ENCODE assay signal across 8 cellular contexts in genomic region chr4:121823505-121824170, GRCh38. TPM values are rescaled to one million over a fixed set of nuclear protein-coding genes. Genes with fewer than 3 reads are reported as not detected.
DNase-seq lines count a peak whose midpoint lies in the region; ATAC-seq and TF ChIP-seq lines count a peak whose summit lies in the region.

Gene CCNA2 (minus strand): TSS chr4:121823883. CDS start chr4:121823628, 255 bp downstream.

- 1 to 2% methylated on average over 56 to 63 of the region's 63 CpGs for WGBS in GM23248 (ENCODE audit: low coverage in 1 of 2, low lambda C conversion rate in 2 of 2, missing lambda C conversion rate in 2 of 2), 2 experiments

- H3K27me3 Mint-ChIP-seq in activated T-helper 1 cell treated with anti-CD3 and anti-CD28 coated beads, Interleukin-12 subunit alpha, Interleukin-12 subunit beta, Interleukin-2, Interleukin-4 antibody, amounts not matched to agents 30 ng/mL and 10 ng/mL and 1 ng/mL, durations not matched to agents 14 hours and 24 hours and 36 hours (ENCODE audit: insufficient read depth) = no peaks in the 10 kb centered on the region
- H3K27me3 Mint-ChIP-seq in naive B cell = no peaks in the 10 kb centered on the region
- H3K27me3 Mint-ChIP-seq in stimulated activated memory B cell treated with anti-CD40 and anti-IgM and Interleukin-4, amounts not matched to agents 10 μg/mL and 1 μg/mL and 100 μg/mL, for 72 hours = no peaks in the 10 kb centered on the region

- DNase-seq in DND-41 = peak; percentile 98
- peak; percentile 99 for DNase-seq in GM23248
- peak; percentile 97 to 98 for DNase-seq in Kasumi-1 (lab: John Stamatoyannopoulos, UW)
- peak; percentile 96 for DNase-seq in RPMI7951 (ENCODE audit: low read depth)
- peak; percentile 95 for DNase-seq in activated T-helper 1 cell treated with anti-CD3 and anti-CD28 coated beads, Interleukin-12 subunit alpha, Interleukin-12 subunit beta, Interleukin-2, Interleukin-4 antibody, amounts not matched to agents 30 ng/mL and 10 ng/mL and 1 ng/mL, durations not matched to agents 14 hours and 24 hours and 36 hours (ENCODE audit: low spot score)
- DNase-seq in fibroblast of gingiva (ENCODE audit: low read depth) = peak; percentile 96
- peak; percentile 90 for DNase-seq in naive B cell

- peak within 1 kb of the TSS; percentile 91 for H3K27ac Mint-ChIP-seq in activated T-helper 1 cell treated with anti-CD3 and anti-CD28 coated beads, Interleukin-12 subunit alpha, Interleukin-12 subunit beta, Interleukin-2, Interleukin-4 antibody, amounts not matched to agents 30 ng/mL and 10 ng/mL and 1 ng/mL, durations not matched to agents 14 hours and 24 hours and 36 hours
- peak within 1 kb of the TSS; percentile 78 to 98 (median 93) for H3K27ac Mint-ChIP-seq in naive B cell
- peak within 1 kb of the TSS; percentile 55 for H3K27ac Mint-ChIP-seq in stimulated activated memory B cell treated with anti-CD40 and anti-IgM and Interleukin-4, amounts not matched to agents 10 μg/mL and 1 μg/mL and 100 μg/mL, for 72 hours

- intact Hi-C loops in activated T-helper 1 cell treated with anti-CD3 and anti-CD28 coated beads, Interleukin-12 subunit alpha, Interleukin-12 subunit beta, Interleukin-2, Interleukin-4 antibody, amounts not matched to agents 30 ng/mL and 10 ng/mL and 1 ng/mL, durations not matched to agents 14 hours and 24 hours and 36 hours (cut with micrococcal nuclease) = loop anchor here (1.0 to 5.0 kb wide), 6 partner anchors 47 to 1099 kb away; partner anchors contain the start of genes ANXA5, BBS12, BBS7 and BLTP1

- H3K4me3 ChIP-seq in DND-41 (ENCODE audit: low read depth in 1 of 2, low read length in 2 of 2) (peak within 1 kb of the TSS; percentile 87 to 89), GM23248 (peak within 1 kb of the TSS; percentile 80)

- peak within 1 kb of the TSS; percentile 98 for H3K9ac ChIP-seq in DND-41 (ENCODE audit: low read depth, low read length)
- peak within 1 kb of the TSS; percentile 81 for H3K9ac ChIP-seq in GM23248

- in situ Hi-C loops in GM23248 (cut with MboI) = no loop called here

- H3K4me3 Mint-ChIP-seq in activated T-helper 1 cell treated with anti-CD3 and anti-CD28 coated beads, Interleukin-12 subunit alpha, Interleukin-12 subunit beta, Interleukin-2, Interleukin-4 antibody, amounts not matched to agents 30 ng/mL and 10 ng/mL and 1 ng/mL, durations not matched to agents 14 hours and 24 hours and 36 hours = peak within 1 kb of the TSS; percentile 94
- H3K4me3 Mint-ChIP-seq in naive B cell = peak within 1 kb of the TSS; percentile 83 to 100 (median 94)
- peak within 1 kb of the TSS; percentile 79 for H3K4me3 Mint-ChIP-seq in stimulated activated memory B cell treated with anti-CD40 and anti-IgM and Interleukin-4, amounts not matched to agents 10 μg/mL and 1 μg/mL and 100 μg/mL, for 72 hours

- no peaks in the 10 kb centered on the region for H3K9me2 ChIP-seq in GM23248 (ENCODE audit: insufficient read depth)

- H3K79me2 ChIP-seq in DND-41 (ENCODE audit: insufficient read depth, low read length) (peaks cover 50% of the 10 kb centered on the region), GM23248 (ENCODE audit: insufficient read depth) (peaks cover 44% of the 10 kb centered on the region)

- H3F3A ChIP-seq in GM23248 (ENCODE audit: insufficient read depth) = peaks cover 25% of the 10 kb centered on the region

- H3K4me1 Mint-ChIP-seq in activated T-helper 1 cell treated with anti-CD3 and anti-CD28 coated beads, Interleukin-12 subunit alpha, Interleukin-12 subunit beta, Interleukin-2, Interleukin-4 antibody, amounts not matched to agents 30 ng/mL and 10 ng/mL and 1 ng/mL, durations not matched to agents 14 hours and 24 hours and 36 hours (ENCODE audit: low read depth) = peaks cover 45% of the 10 kb centered on the region
- H3K4me1 Mint-ChIP-seq in naive B cell = peaks cover 13 to 18% (median 13%) of the 10 kb centered on the region in 3 donors
- peaks cover 13% of the 10 kb centered on the region for H3K4me1 Mint-ChIP-seq in stimulated activated memory B cell treated with anti-CD40 and anti-IgM and Interleukin-4, amounts not matched to agents 10 μg/mL and 1 μg/mL and 100 μg/mL, for 72 hours

- TF ChIP-seq CTCF in DND-41 (IDR thresholded peaks at IDR 0.05; ENCODE audit: borderline replicate concordance, extremely low read depth, low read length, poor library complexity, severe bottlenecking) = no peak

- H3K36me3 ChIP-seq in DND-41 (ENCODE audit: insufficient read depth, low read length) = peaks cover 53% of the 10 kb centered on the region
- H3K36me3 ChIP-seq in GM23248 (ENCODE audit: low read depth) = peaks cover 25% of the 10 kb centered on the region; the same call in 1 of the 2 replicates

- H4K20me1 ChIP-seq in DND-41 (ENCODE audit: insufficient read depth, low read length) (peaks cover 19% of the 10 kb centered on the region; the same call in 1 of the 2 replicates), GM23248 (ENCODE audit: insufficient read depth) (no peaks in the 10 kb centered on the region)

- H3K4me1 ChIP-seq in DND-41 (ENCODE audit: insufficient read depth, low read length) (peaks cover 44% of the 10 kb centered on the region), GM23248 (ENCODE audit: insufficient read depth) (peaks cover 52% of the 10 kb centered on the region)

- H3K27ac ChIP-seq in DND-41 (ENCODE audit: low read length) = peak within 1 kb of the TSS; percentile 94
- peak within 1 kb of the TSS; percentile 74 for H3K27ac ChIP-seq in GM23248

- peak; percentile 84 for ATAC-seq in DND-41 (ENCODE audit: insufficient read depth, low read depth)
- ATAC-seq in naive B cell (ENCODE audit: low read depth in 2 of 2) = peak; percentile 98
- peak; percentile 98 for ATAC-seq in stimulated activated memory B cell treated with anti-CD40 and anti-IgM and Interleukin-4, amounts not matched to agents 10 μg/mL and 1 μg/mL and 100 μg/mL, for 72 hours

- H3K9me3 Mint-ChIP-seq in activated T-helper 1 cell treated with anti-CD3 and anti-CD28 coated beads, Interleukin-12 subunit alpha, Interleukin-12 subunit beta, Interleukin-2, Interleukin-4 antibody, amounts not matched to agents 30 ng/mL and 10 ng/mL and 1 ng/mL, durations not matched to agents 14 hours and 24 hours and 36 hours = no peaks in the 10 kb centered on the region
- H3K9me3 Mint-ChIP-seq in naive B cell = no peaks in the 10 kb centered on the region
- no peaks in the 10 kb centered on the region for H3K9me3 Mint-ChIP-seq in stimulated activated memory B cell treated with anti-CD40 and anti-IgM and Interleukin-4, amounts not matched to agents 10 μg/mL and 1 μg/mL and 100 μg/mL, for 72 hours

- H3K4me2 ChIP-seq in DND-41 (ENCODE audit: insufficient read depth, low read length) (peak within 1 kb of the TSS; percentile 85), GM23248 (ENCODE audit: unreplicated experiment) (peak within 1 kb of the TSS; percentile 97)

- peak within 1 kb of the TSS; percentile 93 for H2AFZ ChIP-seq in DND-41 (ENCODE audit: low read depth, low read length)
- H2AFZ ChIP-seq in GM23248 = peak within 1 kb of the TSS; percentile 93

- H3K9me3 ChIP-seq in DND-41 (ENCODE audit: insufficient read depth, low read length, severe bottlenecking) = no peaks in the 10 kb centered on the region
- H3K9me3 ChIP-seq in GM23248 (ENCODE audit: low read depth) = no peaks in the 10 kb centered on the region

- H3K36me3 Mint-ChIP-seq in activated T-helper 1 cell treated with anti-CD3 and anti-CD28 coated beads, Interleukin-12 subunit alpha, Interleukin-12 subunit beta, Interleukin-2, Interleukin-4 antibody, amounts not matched to agents 30 ng/mL and 10 ng/mL and 1 ng/mL, durations not matched to agents 14 hours and 24 hours and 36 hours (ENCODE audit: low read depth) = peaks cover 28% of the 10 kb centered on the region
- no peaks in the 10 kb centered on the region for H3K36me3 Mint-ChIP-seq in naive B cell
- no peaks in the 10 kb centered on the region for H3K36me3 Mint-ChIP-seq in stimulated activated memory B cell treated with anti-CD40 and anti-IgM and Interleukin-4, amounts not matched to agents 10 μg/mL and 1 μg/mL and 100 μg/mL, for 72 hours

- H3K27me3 ChIP-seq in DND-41 (ENCODE audit: insufficient read depth, low read length, poor library complexity) (no peaks in the 10 kb centered on the region), GM23248 (replicated peaks; ENCODE audit: insufficient read depth) (no peaks in the 10 kb centered on the region)

RNA-seq across cellular contexts. Expression of gene CCNA2, which starts in this region (rescaled TPM):
- total RNA-seq in GM23248 (2014; rRNA removed; shearing (Covaris generic)) = 45.3 and 47.7 TPM in 2 replicates
- 33.1 and 33.7 TPM in 2 replicates for polyA plus RNA-seq in GM23248 (2016; fragmentation: Nextera tagmentation; extraction: Ambion mirVana)
- total RNA-seq in RPMI7951 (2014; rRNA removed; shearing (Covaris generic)) = 187 and 194 TPM in 2 replicates
- total RNA-seq in activated T-helper 1 cell treated with anti-CD3 and anti-CD28 coated beads, Interleukin-12 subunit alpha, Interleukin-12 subunit beta, Interleukin-2, Interleukin-4 antibody, amounts not matched to agents 30 ng/mL and 10 ng/mL and 1 ng/mL, durations not matched to agents 14 hours and 24 hours and 36 hours = 59.9 and 64.3 TPM in 2 replicates
- polyA plus RNA-seq in naive B cell (ENCODE audit: low read depth in 6 of 6) = under 1 TPM in 3 of 6 donors, not detected in 3; 0.08 to 0.31 (median 0.13) TPM

Comparison
In these comparisons a context has a peak if more than half of its experiments do, and no peak if none do; other contexts are left out.
1. Peak in every context shown above with its lines: DNase-seq, ATAC-seq, H3K4me3 ChIP-seq and H3K27ac ChIP-seq.
2. RNA of gene CCNA2 (polyA plus RNA-seq): 33.1 to 33.7 TPM in GM23248; 0.08 to 0.31 TPM in naive B cell; every median in the first group is over 10 times any median in the second.
3. Peak in DNase-seq and ATAC-seq in naive B cell; RNA of the gene not detected or under 1 TPM.